ENCODE assay signal across 24 cellular contexts in the genomic region with DNA sequence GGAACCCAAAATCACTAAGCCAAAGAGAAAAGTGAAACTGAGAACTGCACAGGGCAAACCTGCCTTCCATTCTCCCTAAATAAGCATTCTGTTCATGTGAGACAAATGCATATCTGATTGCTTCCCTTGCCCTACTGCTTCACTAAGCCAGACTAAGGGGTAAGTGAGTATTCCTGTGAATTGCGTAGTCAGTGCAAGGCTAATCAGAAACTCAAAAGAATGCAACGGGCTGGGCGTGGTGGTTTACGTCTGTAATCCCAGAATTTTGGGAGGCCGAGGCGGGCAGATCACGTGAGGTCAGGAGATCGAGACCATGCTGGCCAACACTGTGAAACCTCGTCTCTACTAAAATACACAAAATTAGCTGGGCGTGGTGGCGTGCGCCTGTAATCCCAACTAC.
"Had no signal": no experiment of that assay in that cellular context is flagged by ENCODE, and none has a peak within 500 bp of the region (broad histone marks: within the 10 kb centered on the region; RNA-seq: fewer than 3 reads in every experiment).

No MANE protein-coding gene starts in this region.

- DNase-seq: dermis blood vessel endothelial cell; dorsolateral prefrontal cortex; effector CD4-positive, alpha-beta T cell; effector memory CD4-positive, alpha-beta T cell; foreskin fibroblast; foreskin melanocyte; gastrocnemius medialis; glutamatergic neuron; head of caudate nucleus; heart right ventricle; hippocampal formation; left cardiac atrium; left lung; left ventricle myocardium superior; lower lobe of right lung; mesenchymal stem cell; mucosa of descending colon; naive B cell had no signal

- H3K36me3 ChIP-seq: esophagus muscularis mucosa, gastrocnemius medialis, heart right ventricle, left lung, lower lobe of right lung had no signal

- FAIRE-seq: endothelial cell of umbilical vein, islet of Langerhans, keratinocyte had no signal

- H3K27me3 ChIP-seq: esophagus muscularis mucosa, gastrocnemius medialis, heart right ventricle, left lung had no signal

- H3K27me3 Mint-ChIP-seq: naive B cell had no signal

- H3K36me3 Mint-ChIP-seq: mesothelial cell of epicardium, naive B cell had no signal

- ATAC-seq: gastrocnemius medialis, heart right ventricle, left cardiac atrium, left lung, left ventricle myocardium superior, lower lobe of right lung had no signal

- H3K4me3 ChIP-seq: coronary artery, dorsolateral prefrontal cortex, esophagus muscularis mucosa, gastrocnemius medialis, heart right ventricle, left lung, lower lobe of right lung, mucosa of descending colon had no signal

- H3K4me1 ChIP-seq: esophagus muscularis mucosa, gastrocnemius medialis, heart right ventricle, left lung, lower lobe of right lung had no signal

- H3K9me3 ChIP-seq: esophagus muscularis mucosa, gastrocnemius medialis, heart right ventricle, left lung, lower lobe of right lung, mucosa of descending colon had no signal

- H3K4me1 Mint-ChIP-seq: mesothelial cell of epicardium had no signal

- H3K27ac ChIP-seq: coronary artery, dorsolateral prefrontal cortex, esophagus muscularis mucosa, gastrocnemius medialis, heart right ventricle, left lung, lower lobe of right lung had no signal

- H3K27ac Mint-ChIP-seq: mesothelial cell of epicardium had no signal

- H3K9me3 Mint-ChIP-seq: naive B cell had no signal

- H3K4me3 Mint-ChIP-seq: mesothelial cell of epicardium, naive B cell had no signal
